ENCODE assay signal across 9 cellular contexts in the genomic region with DNA sequence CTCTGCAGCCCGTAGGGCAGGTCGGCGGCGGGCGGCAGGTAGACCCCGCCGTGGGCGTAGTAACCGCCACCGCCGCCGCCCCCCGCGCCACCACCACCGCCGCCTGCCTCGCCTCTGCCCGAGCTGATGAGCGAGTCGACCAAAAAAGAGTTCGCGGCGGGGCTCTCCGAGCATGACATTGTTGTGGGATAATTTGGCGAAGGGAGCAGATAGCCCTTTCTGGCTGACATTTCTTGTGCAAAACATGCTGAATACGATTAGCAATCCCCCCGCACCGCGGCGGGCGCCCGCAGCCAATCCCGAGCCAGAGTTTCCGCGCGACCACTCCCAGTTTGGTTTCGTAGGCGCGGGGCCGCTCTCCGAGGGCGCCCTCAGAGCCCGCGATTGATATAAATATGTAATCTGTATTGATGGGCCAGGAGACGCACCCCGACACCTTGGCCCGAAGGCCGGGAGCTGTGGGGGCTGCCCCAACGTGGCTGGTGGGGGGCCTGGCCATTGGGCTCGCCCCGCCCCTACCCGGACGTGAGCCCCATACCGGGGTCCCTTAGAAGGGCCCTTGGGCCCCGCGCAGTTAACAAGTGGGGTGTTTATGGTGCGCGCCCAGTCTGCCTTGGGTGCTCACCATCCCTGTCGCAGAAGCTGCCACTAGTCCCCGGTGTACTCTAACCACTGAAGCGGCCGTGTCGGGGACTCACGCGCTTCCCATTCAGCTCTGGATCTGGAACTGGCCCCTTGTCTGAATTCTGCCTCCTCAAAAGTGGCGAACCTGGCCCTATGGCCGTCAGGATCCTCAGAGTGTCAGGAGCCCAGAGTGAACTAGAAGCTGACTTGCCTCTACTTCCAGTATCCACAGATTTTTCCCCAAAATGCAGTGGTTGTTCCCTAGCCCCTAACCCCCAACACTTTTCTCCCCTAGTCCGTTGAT. TPM values are rescaled to one million over a fixed set of nuclear protein-coding genes. Genes with fewer than 3 reads are reported as not detected.
DNase-seq lines count a peak whose midpoint lies in the region; ATAC-seq and TF ChIP-seq lines count a peak whose summit lies in the region.
"Had no signal": no experiment of that assay in that cellular context is flagged by ENCODE, and none has a peak within 500 bp of the region (broad histone marks: within the 10 kb centered on the region; RNA-seq: fewer than 3 reads in every experiment).

A gene (minus strand): TSS at position 244 of the 928 bp plus-strand sequence. CDS start 14 bp downstream, at position 230.

- H3K27me3 Mint-ChIP-seq in CD14-positive monocyte (ENCODE audit: low read depth in 3 of 3) (peaks cover 85 to 94% (median 89%) of the 10 kb centered on the region in 3 donors), IgD-negative memory B cell (peaks cover 35% of the 10 kb centered on the region)
- H3K27me3 Mint-ChIP-seq in activated naive CD8-positive, alpha-beta T cell: peaks cover 34% of the 10 kb centered on the region

- H3K18ac ChIP-seq in mesendoderm (ENCODE audit: low read length): peak within 1 kb of the TSS; percentile 5

- H4K5ac ChIP-seq in mesendoderm (ENCODE audit: low read length): no peak within 1 kb of the TSS

- H3K79me2 ChIP-seq in mesendoderm (ENCODE audit: control insufficient read depth, insufficient read depth, low read length): no peaks in the 10 kb centered on the region

- H3K27me3 ChIP-seq in mesendoderm (ENCODE audit: insufficient read depth, low read length, poor library complexity): peaks cover 89% of the 10 kb centered on the region

- H3K23ac ChIP-seq in mesendoderm (ENCODE audit: low read length): no peak within 1 kb of the TSS

- H2BK120ac ChIP-seq in mesendoderm (ENCODE audit: low read depth, low read length): no peak within 1 kb of the TSS

- no peaks in the 10 kb centered on the region for H3K36me3 ChIP-seq in mesendoderm (ENCODE audit: control insufficient read depth, insufficient read depth, low read length)

- no peak within 1 kb of the TSS for H4K8ac ChIP-seq in mesendoderm (ENCODE audit: low read depth, low read length)

- WGBS in mesendoderm (ENCODE audit: extremely low coverage, insufficient coverage, low lambda C conversion rate): no CpG with 5 or more reads among the region's 68 CpGs

- no peak within 1 kb of the TSS for H3K27ac ChIP-seq in mesendoderm (ENCODE audit: low read depth, low read length)

- H3K36me3 Mint-ChIP-seq in CD14-positive monocyte (peaks cover 10 to 23% of the 10 kb centered on the region in 2 donors), IgD-negative memory B cell (peaks cover 2% of the 10 kb centered on the region)
- no peaks in the 10 kb centered on the region for H3K36me3 Mint-ChIP-seq in activated naive CD8-positive, alpha-beta T cell

- H3K27ac Mint-ChIP-seq in CD14-positive monocyte (no peak within 1 kb of the TSS), IgD-negative memory B cell (peak within 1 kb of the TSS; percentile 86 to 98 (median 93))
- no peak within 1 kb of the TSS for H3K27ac Mint-ChIP-seq in activated naive CD8-positive, alpha-beta T cell

- H3K4me3 ChIP-seq in mesendoderm (ENCODE audit: low read length): no peak within 1 kb of the TSS
- H3K4me3 ChIP-seq: K562 had no signal

- TF ChIP-seq CTCF in CD14-positive monocyte (IDR thresholded peaks at IDR 0.05): no peak

- no peak within 1 kb of the TSS for H3K4ac ChIP-seq in mesendoderm (ENCODE audit: low read depth, low read length)

- no peak within 1 kb of the TSS for H3K9ac ChIP-seq in mesendoderm (ENCODE audit: low read length)

- no peaks in the 10 kb centered on the region for H3K79me1 ChIP-seq in mesendoderm (ENCODE audit: low read length)

- peak within 1 kb of the TSS; percentile 25 for H3K56ac ChIP-seq in mesendoderm (ENCODE audit: low read length)

- no peak within 1 kb of the TSS for H2BK15ac ChIP-seq in mesendoderm (replicated peaks; ENCODE audit: low read depth)

- H3K4me1 ChIP-seq in mesendoderm (ENCODE audit: control insufficient read depth, low read depth, low read length): no peaks in the 10 kb centered on the region

- H2AK5ac ChIP-seq in mesendoderm (ENCODE audit: low read length): no peak within 1 kb of the TSS

- H3K9me3 Mint-ChIP-seq in CD14-positive monocyte: peaks cover 0 to 33% (median 11%) of the 10 kb centered on the region in 7 donors
- H3K9me3 Mint-ChIP-seq in IgD-negative memory B cell: peaks cover 0 to 5% (median 0%) of the 10 kb centered on the region in 3 donors
- no peaks in the 10 kb centered on the region for H3K9me3 Mint-ChIP-seq in activated naive CD8-positive, alpha-beta T cell (ENCODE audit: low read depth)

- peak within 1 kb of the TSS; percentile 34 for H3K4me2 ChIP-seq in mesendoderm (ENCODE audit: low read length)

- no peak within 1 kb of the TSS for H2BK5ac ChIP-seq in mesendoderm (ENCODE audit: low read length)

- peaks cover 33% of the 10 kb centered on the region for H3K4me1 Mint-ChIP-seq in CD14-positive monocyte
- peaks cover 7 to 20% (median 7%) of the 10 kb centered on the region in 3 donors for H3K4me1 Mint-ChIP-seq in IgD-negative memory B cell
- H3K4me1 Mint-ChIP-seq in activated naive CD8-positive, alpha-beta T cell (ENCODE audit: low read depth): peaks cover 19% of the 10 kb centered on the region

- intact Hi-C loops in CD14-positive monocyte (cut with micrococcal nuclease): loop anchor here in 1 of 2 donors (5.0 kb wide), 1 partner anchor 1312 kb away; no protein-coding TSS in a partner anchor

- DNase-seq in CD14-positive monocyte (ENCODE audit: low spot score) (peak; percentile 29), mesendoderm (no peak), ureter (ENCODE audit: low spot score) (peak; percentile 76), NCI-H1048 (lab: John Stamatoyannopoulos, UW) (no peak), foreskin melanocyte (no peak)

- peak within 1 kb of the TSS; percentile 74 to 89 for H3K4me3 Mint-ChIP-seq in CD14-positive monocyte
- H3K4me3 Mint-ChIP-seq in IgD-negative memory B cell: peak within 1 kb of the TSS; percentile 54 to 75 (median 63)
- peak within 1 kb of the TSS; percentile 71 for H3K4me3 Mint-ChIP-seq in activated naive CD8-positive, alpha-beta T cell

- no peak for ATAC-seq in HG03439 (IDR thresholded peaks at IDR 0.05; ENCODE audit: unreplicated experiment)
- ATAC-seq: K562 had no signal

RNA-seq across cellular contexts. Expression of the gene that starts here (rescaled TPM):
- polyA plus RNA-seq in CD14-positive monocyte (1 to 10 TPM in 1 of 2 donors, under 1 TPM in 1; 0.33 to 3.2 TPM), IgD-negative memory B cell (0.70 TPM)
- polyA plus RNA-seq in mesendoderm (2013, experiment 1 of 2): not detected
- polyA plus RNA-seq in mesendoderm (2013, experiment 2 of 2): not detected
- total RNA-seq in ureter: 15.3 TPM
- total RNA-seq: K562 had no signal
- polyA plus RNA-seq: K562 had no signal

Comparison
In these comparisons a context has a peak if more than half of its experiments do, and no peak if none do; other contexts are left out.
1. DNase-seq: peak in CD14-positive monocyte (single experiment) and ureter (single experiment); none in mesendoderm (single experiment), NCI-H1048 (single experiment) and foreskin melanocyte (single experiment).
2. H3K27ac Mint-ChIP-seq: peak in IgD-negative memory B cell (3 of 3); none in CD14-positive monocyte (0 of 7) and activated naive CD8-positive, alpha-beta T cell (single experiment).
3. Peak in every context shown above with its lines, with median percentiles within 50 percentile points of each other: H3K4me3 Mint-ChIP-seq.